ENCODE assay signal across 8 cellular contexts in the genomic region with DNA sequence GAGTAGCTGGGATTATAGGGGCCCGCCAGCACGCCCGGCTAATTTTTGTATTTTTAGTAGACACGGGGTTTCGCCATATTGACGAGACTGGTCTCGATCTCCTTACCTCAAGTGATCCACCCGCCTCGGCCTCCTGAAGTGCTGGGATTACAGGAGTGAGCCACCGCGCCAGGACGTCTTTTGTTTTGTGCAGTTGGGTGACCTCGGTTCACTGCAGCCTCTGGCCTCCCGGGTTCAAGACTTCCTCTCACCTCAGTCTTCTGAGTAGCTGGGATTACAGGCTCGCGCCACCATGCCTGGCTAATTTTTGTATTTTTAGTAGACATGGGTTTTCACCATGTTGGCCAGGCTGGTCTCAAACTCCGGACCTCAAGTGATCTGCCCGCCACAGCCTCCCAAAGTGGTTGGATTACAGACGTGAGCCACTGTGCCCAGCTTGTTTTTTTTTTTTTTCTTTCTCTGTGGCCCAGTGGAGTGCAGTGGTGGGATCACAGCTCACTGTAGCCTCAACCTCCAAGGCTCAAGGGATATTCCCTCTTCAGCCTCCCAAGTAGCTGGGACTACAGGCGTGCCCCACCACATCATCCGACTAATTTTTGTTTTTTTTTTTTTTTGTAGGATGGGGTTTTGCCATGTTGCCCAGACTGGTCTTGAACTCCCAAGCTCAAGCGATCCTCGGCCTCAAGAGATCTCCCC. TPM values are rescaled to one million over a fixed set of nuclear protein-coding genes. Genes with fewer than 3 reads are reported as not detected.
A peak's percentile ranks its signal among the peaks of the same experiment; 100 is the strongest.
DNase-seq lines count a peak whose midpoint lies in the region; ATAC-seq, FAIRE-seq and TF ChIP-seq lines count a peak whose summit lies in the region.
"Not testable (repeated sequence)": the region's sequence is repeated elsewhere in the genome, so short reads cannot be mapped to it uniquely, and the experiment has no call there.

No MANE protein-coding gene starts in this region.

- peak overlapping the region; percentile 95 for H3K27ac ChIP-seq in DND-41 (ENCODE audit: low read length)
- peak overlapping the region; percentile 96 for H3K27ac ChIP-seq in KOPT-K1 (ENCODE audit: low read depth, low read length, poor library complexity, severe bottlenecking)
- peak overlapping the region; percentile 78 for H3K27ac ChIP-seq in endothelial cell of umbilical vein (ENCODE audit: insufficient read depth, low read depth, low read length)
- H3K27ac ChIP-seq in ovary: not testable (repeated sequence)
- peak overlapping the region; percentile 94 for H3K27ac ChIP-seq in tibial artery

- peaks cover 35% of the 10 kb centered on the region for H3K36me3 Mint-ChIP-seq in T-helper 1 cell treated with Interleukin-12 subunit alpha and Interleukin-12 subunit beta and Interleukin-4 antibody, amounts not matched to agents 30 μg/mL and 1 μg/mL, for 36 hours (ENCODE audit: low read depth)
- peaks cover 39% of the 10 kb centered on the region for H3K36me3 Mint-ChIP-seq in activated naive CD8-positive, alpha-beta T cell treated with anti-CD3 and anti-CD28 coated beads, Interleukin-2, amount 10 ng/mL, durations not matched to agents 7 days and 5 days

- H3K4me1 Mint-ChIP-seq in T-helper 1 cell treated with Interleukin-12 subunit alpha and Interleukin-12 subunit beta and Interleukin-4 antibody, amounts not matched to agents 30 μg/mL and 1 μg/mL, for 36 hours (ENCODE audit: low read depth): peaks cover 43% of the 10 kb centered on the region
- peaks cover 45% of the 10 kb centered on the region for H3K4me1 Mint-ChIP-seq in activated naive CD8-positive, alpha-beta T cell treated with anti-CD3 and anti-CD28 coated beads, Interleukin-2, amount 10 ng/mL, durations not matched to agents 7 days and 5 days

- TF ChIP-seq CTCF in DND-41 (IDR thresholded peaks at IDR 0.05; ENCODE audit: borderline replicate concordance, extremely low read depth, low read length, poor library complexity, severe bottlenecking); endothelial cell of umbilical vein (IDR thresholded peaks at IDR 0.05; ENCODE audit: extremely low read depth in 1 of 2, insufficient read depth in 1 of 2, low read depth in 1 of 2, low read length in 2 of 2); kidney epithelial cell (IDR thresholded peaks at IDR 0.05; ENCODE audit: insufficient read depth, low read length, poor library complexity, severe bottlenecking); ovary (IDR thresholded peaks at IDR 0.05); tibial artery (IDR thresholded peaks at IDR 0.05): not testable (repeated sequence)

- H3K9me3 ChIP-seq in DND-41 (ENCODE audit: insufficient read depth, low read length, severe bottlenecking); KOPT-K1 (ENCODE audit: insufficient read depth, low read length, poor library complexity, severe bottlenecking); endothelial cell of umbilical vein (replicated peaks; ENCODE audit: control insufficient read depth, insufficient read depth, low read length); ovary; tibial artery: not testable (repeated sequence)

- not testable (repeated sequence) for H2AFZ ChIP-seq in DND-41 (ENCODE audit: low read depth, low read length); endothelial cell of umbilical vein (ENCODE audit: low read depth, low read length)

- peak; percentile 15 for DNase-seq in DND-41
- not testable (repeated sequence) for DNase-seq in activated naive CD8-positive, alpha-beta T cell treated with anti-CD3 and anti-CD28 coated beads, Interleukin-2, amount 10 ng/mL, durations not matched to agents 7 days and 5 days; endothelial cell of umbilical vein (ENCODE audit: low read depth, low spot score); kidney epithelial cell (ENCODE audit: low read depth); ovary; tibial artery

- TSS peak; percentile 28 for BruUV-seq in endothelial cell of umbilical vein (replicated peaks; lab: Mats Ljungman, UMichigan)

- H3K27ac Mint-ChIP-seq in T-helper 1 cell treated with Interleukin-12 subunit alpha and Interleukin-12 subunit beta and Interleukin-4 antibody, amounts not matched to agents 30 μg/mL and 1 μg/mL, for 36 hours: peak overlapping the region; percentile 15
- H3K27ac Mint-ChIP-seq in activated naive CD8-positive, alpha-beta T cell treated with anti-CD3 and anti-CD28 coated beads, Interleukin-2, amount 10 ng/mL, durations not matched to agents 7 days and 5 days: peak overlapping the region; percentile 69

- ATAC-seq in DND-41 (ENCODE audit: insufficient read depth, low read depth); activated naive CD8-positive, alpha-beta T cell treated with anti-CD3 and anti-CD28 coated beads, Interleukin-2, amount 10 ng/mL, durations not matched to agents 7 days and 5 days (ENCODE audit: low read depth): not testable (repeated sequence)

- H3K79me2 ChIP-seq in DND-41 (ENCODE audit: insufficient read depth, low read length): peaks cover 66% of the 10 kb centered on the region
- peaks cover 61% of the 10 kb centered on the region for H3K79me2 ChIP-seq in endothelial cell of umbilical vein (ENCODE audit: control insufficient read depth, insufficient read depth, low read length)

- dilution Hi-C loops in endothelial cell of umbilical vein (cut with MboI; ENCODE audit: extremely low pct_ligation_motif_present, low sequenced_read_pairs): not testable (repeated sequence)

- peaks cover 53% of the 10 kb centered on the region for H4K20me1 ChIP-seq in DND-41 (ENCODE audit: insufficient read depth, low read length)
- H4K20me1 ChIP-seq in endothelial cell of umbilical vein (replicated peaks; ENCODE audit: control insufficient read depth, extremely low read depth, insufficient read depth, low read length): not testable (repeated sequence)

- TF ChIP-seq EP300 in ovary (IDR thresholded peaks at IDR 0.05): not testable (repeated sequence)

- peak overlapping the region; percentile 99 for H3K4me3 Mint-ChIP-seq in T-helper 1 cell treated with Interleukin-12 subunit alpha and Interleukin-12 subunit beta and Interleukin-4 antibody, amounts not matched to agents 30 μg/mL and 1 μg/mL, for 36 hours
- peak overlapping the region; percentile 94 for H3K4me3 Mint-ChIP-seq in activated naive CD8-positive, alpha-beta T cell treated with anti-CD3 and anti-CD28 coated beads, Interleukin-2, amount 10 ng/mL, durations not matched to agents 7 days and 5 days

- TF ChIP-seq POLR2A in endothelial cell of umbilical vein (IDR thresholded peaks at IDR 0.05; ENCODE audit: low read depth, low read length): peak; percentile 21
- TF ChIP-seq POLR2A in ovary (IDR thresholded peaks at IDR 0.05): not testable (repeated sequence)

- not testable (repeated sequence) for H3K9me3 Mint-ChIP-seq in T-helper 1 cell treated with Interleukin-12 subunit alpha and Interleukin-12 subunit beta and Interleukin-4 antibody, amounts not matched to agents 30 μg/mL and 1 μg/mL, for 36 hours; activated naive CD8-positive, alpha-beta T cell treated with anti-CD3 and anti-CD28 coated beads, Interleukin-2, amount 10 ng/mL, durations not matched to agents 7 days and 5 days

- intact Hi-C loops in endothelial cell of umbilical vein (cut with micrococcal nuclease): loop anchor here (2.0 to 5.0 kb wide), 2 partner anchors 19 to 270 kb away; partner anchors contain the start of genes ARHGAP35 and ZC3H4
- intact Hi-C loops in ovary (cut with DNase I); tibial artery (cut with DNase I; ENCODE audit: low total_unique reads): not testable (repeated sequence)

- CTCF ChIA-PET in endothelial cell of umbilical vein (lab: Charles Lee): interaction anchor here (0.6 to 5.0 kb wide), 17 partner anchors 8 to 543 kb away, joined by 3 to 30 read pairs (median 6); partner anchors contain the start of gene ZC3H4

- not testable (repeated sequence) for H3K27me3 ChIP-seq in DND-41 (ENCODE audit: insufficient read depth, low read length, poor library complexity); endothelial cell of umbilical vein (ENCODE audit: control insufficient read depth in 2 of 2, insufficient read depth in 2 of 2, low read length in 2 of 2); kidney epithelial cell (ENCODE audit: control insufficient read depth, insufficient read depth, low read length); ovary; tibial artery

- peak overlapping the region; percentile 82 to 100; a peak in 3 of 4 replicates for H3K4me3 ChIP-seq in DND-41 (ENCODE audit: low read depth in 1 of 2, low read length in 2 of 2)
- peak overlapping the region; percentile 76 to 93 (median 82) for H3K4me3 ChIP-seq in endothelial cell of umbilical vein (replicated peaks in 1 of 3; ENCODE audit: insufficient read depth in 1 of 3, low read depth in 1 of 3, low read length in 3 of 3)
- H3K4me3 ChIP-seq in kidney epithelial cell (ENCODE audit: low read depth, low read length): peak overlapping the region; percentile 68
- peak overlapping the region; percentile 83 for H3K4me3 ChIP-seq in ovary
- H3K4me3 ChIP-seq in tibial artery: peak overlapping the region; percentile 83 to 96

- H3K36me3 ChIP-seq in DND-41 (ENCODE audit: insufficient read depth, low read length) (peaks cover 51% of the 10 kb centered on the region), KOPT-K1 (ENCODE audit: insufficient read depth, low read length) (peaks cover 50% of the 10 kb centered on the region)
- H3K36me3 ChIP-seq in endothelial cell of umbilical vein (ENCODE audit: control insufficient read depth in 2 of 2, extremely low read depth in 1 of 2, insufficient read depth in 2 of 2, low read length in 2 of 2); kidney epithelial cell (ENCODE audit: control insufficient read depth, insufficient read depth, low read length); ovary; tibial artery: not testable (repeated sequence)

- 46 to 49% (median 48%) methylated on average over 23 of the region's 23 CpGs for WGBS in ovary, 3 donors

- H3K4me1 ChIP-seq in DND-41 (ENCODE audit: insufficient read depth, low read length) (peaks cover 44% of the 10 kb centered on the region), endothelial cell of umbilical vein (ENCODE audit: control insufficient read depth, extremely low read depth, insufficient read depth, low read length) (peaks cover 30% of the 10 kb centered on the region), tibial artery (peaks cover 0 to 30% (median 16%) of the 10 kb centered on the region in 4 donors)
- not testable (repeated sequence) for H3K4me1 ChIP-seq in ovary (ENCODE audit: insufficient read depth)

- H3K9ac ChIP-seq in DND-41 (ENCODE audit: low read depth, low read length): peak overlapping the region; percentile 92
- not testable (repeated sequence) for H3K9ac ChIP-seq in endothelial cell of umbilical vein (replicated peaks; ENCODE audit: extremely low read depth, insufficient read depth, low read length)

- not testable (repeated sequence) for H3K9me1 ChIP-seq in endothelial cell of umbilical vein (replicated peaks; ENCODE audit: control insufficient read depth, extremely low read depth, insufficient read depth, low read length)

- H3K4me2 ChIP-seq in DND-41 (ENCODE audit: insufficient read depth, low read length) (peak overlapping the region; percentile 91), endothelial cell of umbilical vein (ENCODE audit: insufficient read depth, low read length) (peak overlapping the region; percentile 74)

- H3K27me3 Mint-ChIP-seq in T-helper 1 cell treated with Interleukin-12 subunit alpha and Interleukin-12 subunit beta and Interleukin-4 antibody, amounts not matched to agents 30 μg/mL and 1 μg/mL, for 36 hours (ENCODE audit: low read depth); activated naive CD8-positive, alpha-beta T cell treated with anti-CD3 and anti-CD28 coated beads, Interleukin-2, amount 10 ng/mL, durations not matched to agents 7 days and 5 days: not testable (repeated sequence)

- FAIRE-seq in endothelial cell of umbilical vein (lab: Jason Lieb, UNC): peak; percentile 28

- POLR2A ChIA-PET in activated naive CD8-positive, alpha-beta T cell treated with anti-CD3 and anti-CD28 coated beads, Interleukin-2, amount 10 ng/mL, durations not matched to agents 7 days and 5 days (lab: Charles Lee): interaction anchor here (0.6 to 2.6 kb wide), 15 partner anchors 13 to 732 kb away, joined by 3 to 33 read pairs (median 5); partner anchors contain the start of genes CCDC9 and ZC3H4
- POLR2A ChIA-PET in endothelial cell of umbilical vein (lab: Charles Lee): interaction anchor here (1.5 kb wide), 1 partner anchor 19 kb away, joined by 9 read pairs; the partner anchor contains the start of gene ZC3H4

RNA-seq across cellular contexts. Expression of gene SAE1, which starts 1.3 kb away (rescaled TPM):
- 100 to 1,000 TPM; 108 to 114 TPM for total RNA-seq in activated naive CD8-positive, alpha-beta T cell treated with anti-CD3 and anti-CD28 coated beads, Interleukin-2, amount 10 ng/mL, durations not matched to agents 7 days and 5 days
- total RNA-seq in endothelial cell of umbilical vein (219 and 223 TPM in 2 replicates), kidney epithelial cell (91.7 and 114 TPM in 2 replicates), ovary (10 to 100 TPM; 25.5 to 64.8 (median 55.6) TPM)
- polyA plus RNA-seq in endothelial cell of umbilical vein (145 and 165 TPM in 2 replicates), ovary (100 to 1,000 TPM in 1 of 2 donors, 10 to 100 TPM in 1; 47.4 to 138 TPM)
- 219 and 237 TPM in 2 replicates for polyA plus RNA-seq in endothelial cell of umbilical vein (2011; cell fraction: cytosol; rRNA removed)
- 101 and 130 TPM in 2 replicates for polyA plus RNA-seq in endothelial cell of umbilical vein (2011; cell fraction: nucleus; rRNA removed)
- polyA plus RNA-seq in endothelial cell of umbilical vein (2012): 191 and 235 TPM in 2 replicates
- polyA minus RNA-seq in endothelial cell of umbilical vein: 107 and 111 TPM in 2 replicates
- 50.6 TPM for polyA minus RNA-seq in endothelial cell of umbilical vein (2011; cell fraction: cytosol; rRNA and poly(A)+ RNA removed)
- polyA minus RNA-seq in endothelial cell of umbilical vein (2011; cell fraction: nucleus; rRNA and poly(A)+ RNA removed): 25.6 and 34.4 TPM in 2 replicates

RNA-seq across cellular contexts. Expression of gene ZC3H4, which starts 18.4 kb away (rescaled TPM):
- 10 to 100 TPM; 84.3 to 86.0 TPM for total RNA-seq in activated naive CD8-positive, alpha-beta T cell treated with anti-CD3 and anti-CD28 coated beads, Interleukin-2, amount 10 ng/mL, durations not matched to agents 7 days and 5 days
- total RNA-seq in endothelial cell of umbilical vein (56.4 and 63.9 TPM in 2 replicates), kidney epithelial cell (23.9 and 29.2 TPM in 2 replicates), ovary (10 to 100 TPM; 10.7 to 58.2 (median 50.0) TPM)
- polyA plus RNA-seq in endothelial cell of umbilical vein (5.5 and 6.2 TPM in 2 replicates), ovary (10 to 100 TPM; 18.5 to 38.8 TPM)
- polyA plus RNA-seq in endothelial cell of umbilical vein (2011; cell fraction: cytosol; rRNA removed): 9.7 and 10.9 TPM in 2 replicates
- polyA plus RNA-seq in endothelial cell of umbilical vein (2011; cell fraction: nucleus; rRNA removed): 20.4 and 22.2 TPM in 2 replicates
- polyA plus RNA-seq in endothelial cell of umbilical vein (2012): 21.3 and 33.9 TPM in 2 replicates
- polyA minus RNA-seq in endothelial cell of umbilical vein: 11.9 and 13.3 TPM in 2 replicates
- 9.5 TPM for polyA minus RNA-seq in endothelial cell of umbilical vein (2011; cell fraction: cytosol; rRNA and poly(A)+ RNA removed)
- 12.1 and 13.1 TPM in 2 replicates for polyA minus RNA-seq in endothelial cell of umbilical vein (2011; cell fraction: nucleus; rRNA and poly(A)+ RNA removed)
